In the genomic region with DNA sequence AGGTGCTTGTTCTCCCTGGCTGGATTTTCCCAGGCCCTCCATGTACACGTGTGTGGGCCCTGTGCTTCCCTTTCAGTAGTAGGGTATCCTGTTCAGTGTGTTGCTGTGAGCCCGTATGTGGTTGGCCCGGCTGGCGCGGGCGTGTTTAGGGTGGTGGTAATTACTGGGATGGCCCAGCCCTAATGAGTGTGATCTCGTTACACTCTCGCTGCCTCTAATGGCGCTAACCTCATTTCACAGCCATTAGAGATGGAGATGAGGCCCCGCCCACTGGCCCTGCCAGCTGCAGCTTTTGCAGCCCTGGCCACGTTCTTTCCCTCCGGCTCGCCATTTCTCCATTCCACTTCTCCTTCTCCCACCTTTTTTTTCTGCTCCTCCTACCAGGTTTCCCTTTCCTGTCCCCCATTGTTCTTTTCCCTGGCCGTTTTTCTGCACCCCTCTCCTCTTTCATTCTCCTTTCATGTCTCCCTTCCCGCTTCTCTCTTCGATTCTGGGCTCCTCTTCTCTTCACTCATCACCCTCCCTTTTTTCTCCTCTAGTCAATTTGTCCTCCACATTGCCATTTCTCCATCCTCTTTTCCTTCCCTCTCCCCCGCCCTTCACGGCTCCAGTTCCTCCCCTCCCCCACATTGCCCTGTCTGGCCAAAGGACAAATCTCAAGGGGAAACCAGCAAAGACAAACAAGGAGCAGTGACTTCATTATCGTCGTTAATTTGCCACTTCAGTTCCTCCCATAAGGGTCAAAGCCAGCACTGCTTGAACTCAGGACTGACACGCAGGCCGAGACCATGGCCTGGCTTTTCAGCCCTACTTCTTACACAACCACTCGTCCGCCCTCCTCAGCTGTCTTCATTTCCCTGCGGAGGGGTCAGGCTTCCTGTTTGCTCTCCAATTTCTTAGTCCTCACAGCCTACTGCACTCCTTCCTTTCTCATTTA, we compare ENCODE assay signal across 1 cellular context.
TF ChIP-seq lines count a peak whose summit lies in the region.

No MANE protein-coding gene starts in this region.

TF ChIP-seq in GM23338, 12 proteins besides CTCF, POLR2A, EP300 and RAD21:
- TF ChIP-seq, protein P1, sequence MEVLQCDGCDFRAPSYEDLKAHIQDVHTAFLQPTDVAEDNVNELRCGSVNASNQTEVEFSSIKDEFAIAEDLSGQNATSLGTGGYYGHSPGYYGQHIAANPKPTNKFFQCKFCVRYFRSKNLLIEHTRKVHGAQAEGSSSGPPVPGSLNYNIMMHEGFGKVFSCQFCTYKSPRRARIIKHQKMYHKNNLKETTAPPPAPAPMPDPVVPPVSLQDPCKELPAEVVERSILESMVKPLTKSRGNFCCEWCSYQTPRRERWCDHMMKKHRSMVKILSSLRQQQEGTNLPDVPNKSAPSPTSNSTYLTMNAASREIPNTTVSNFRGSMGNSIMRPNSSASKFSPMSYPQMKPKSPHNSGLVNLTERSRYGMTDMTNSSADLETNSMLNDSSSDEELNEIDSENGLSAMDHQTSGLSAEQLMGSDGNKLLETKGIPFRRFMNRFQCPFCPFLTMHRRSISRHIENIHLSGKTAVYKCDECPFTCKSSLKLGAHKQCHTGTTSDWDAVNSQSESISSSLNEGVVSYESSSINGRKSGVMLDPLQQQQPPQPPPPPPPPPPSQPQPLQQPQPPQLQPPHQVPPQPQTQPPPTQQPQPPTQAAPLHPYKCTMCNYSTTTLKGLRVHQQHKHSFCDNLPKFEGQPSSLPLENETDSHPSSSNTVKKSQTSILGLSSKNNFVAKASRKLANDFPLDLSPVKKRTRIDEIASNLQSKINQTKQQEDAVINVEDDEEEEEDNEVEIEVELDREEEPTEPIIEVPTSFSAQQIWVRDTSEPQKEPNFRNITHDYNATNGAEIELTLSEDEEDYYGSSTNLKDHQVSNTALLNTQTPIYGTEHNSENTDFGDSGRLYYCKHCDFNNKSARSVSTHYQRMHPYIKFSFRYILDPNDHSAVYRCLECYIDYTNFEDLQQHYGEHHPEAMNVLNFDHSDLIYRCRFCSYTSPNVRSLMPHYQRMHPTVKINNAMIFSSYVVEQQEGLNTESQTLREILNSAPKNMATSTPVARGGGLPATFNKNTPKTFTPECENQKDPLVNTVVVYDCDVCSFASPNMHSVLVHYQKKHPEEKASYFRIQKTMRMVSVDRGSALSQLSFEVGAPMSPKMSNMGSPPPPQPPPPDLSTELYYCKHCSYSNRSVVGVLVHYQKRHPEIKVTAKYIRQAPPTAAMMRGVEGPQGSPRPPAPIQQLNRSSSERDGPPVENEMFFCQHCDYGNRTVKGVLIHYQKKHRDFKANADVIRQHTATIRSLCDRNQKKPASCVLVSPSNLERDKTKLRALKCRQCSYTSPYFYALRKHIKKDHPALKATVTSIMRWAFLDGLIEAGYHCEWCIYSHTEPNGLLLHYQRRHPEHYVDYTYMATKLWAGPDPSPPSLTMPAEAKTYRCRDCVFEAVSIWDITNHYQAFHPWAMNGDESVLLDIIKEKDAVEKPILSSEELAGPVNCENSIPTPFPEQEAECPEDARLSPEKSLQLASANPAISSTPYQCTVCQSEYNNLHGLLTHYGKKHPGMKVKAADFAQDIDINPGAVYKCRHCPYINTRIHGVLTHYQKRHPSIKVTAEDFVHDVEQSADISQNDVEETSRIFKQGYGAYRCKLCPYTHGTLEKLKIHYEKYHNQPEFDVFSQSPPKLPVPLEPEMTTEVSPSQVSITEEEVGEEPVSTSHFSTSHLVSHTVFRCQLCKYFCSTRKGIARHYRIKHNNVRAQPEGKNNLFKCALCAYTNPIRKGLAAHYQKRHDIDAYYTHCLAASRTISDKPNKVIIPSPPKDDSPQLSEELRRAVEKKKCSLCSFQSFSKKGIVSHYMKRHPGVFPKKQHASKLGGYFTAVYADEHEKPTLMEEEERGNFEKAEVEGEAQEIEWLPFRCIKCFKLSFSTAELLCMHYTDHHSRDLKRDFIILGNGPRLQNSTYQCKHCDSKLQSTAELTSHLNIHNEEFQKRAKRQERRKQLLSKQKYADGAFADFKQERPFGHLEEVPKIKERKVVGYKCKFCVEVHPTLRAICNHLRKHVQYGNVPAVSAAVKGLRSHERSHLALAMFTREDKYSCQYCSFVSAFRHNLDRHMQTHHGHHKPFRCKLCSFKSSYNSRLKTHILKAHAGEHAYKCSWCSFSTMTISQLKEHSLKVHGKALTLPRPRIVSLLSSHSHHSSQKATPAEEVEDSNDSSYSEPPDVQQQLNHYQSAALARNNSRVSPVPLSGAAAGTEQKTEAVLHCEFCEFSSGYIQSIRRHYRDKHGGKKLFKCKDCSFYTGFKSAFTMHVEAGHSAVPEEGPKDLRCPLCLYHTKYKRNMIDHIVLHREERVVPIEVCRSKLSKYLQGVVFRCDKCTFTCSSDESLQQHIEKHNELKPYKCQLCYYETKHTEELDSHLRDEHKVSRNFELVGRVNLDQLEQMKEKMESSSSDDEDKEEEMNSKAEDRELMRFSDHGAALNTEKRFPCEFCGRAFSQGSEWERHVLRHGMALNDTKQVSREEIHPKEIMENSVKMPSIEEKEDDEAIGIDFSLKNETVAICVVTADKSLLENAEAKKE (CRISPR knock-in tag; IDR thresholded peaks at IDR 0.05): no peak
- TF ChIP-seq POLR2AphosphoS5 (IDR thresholded peaks at IDR 0.05; ENCODE audit: low read depth): peak; percentile 38
